31 cellular contexts compared by ENCODE assay signal in the genomic region with DNA sequence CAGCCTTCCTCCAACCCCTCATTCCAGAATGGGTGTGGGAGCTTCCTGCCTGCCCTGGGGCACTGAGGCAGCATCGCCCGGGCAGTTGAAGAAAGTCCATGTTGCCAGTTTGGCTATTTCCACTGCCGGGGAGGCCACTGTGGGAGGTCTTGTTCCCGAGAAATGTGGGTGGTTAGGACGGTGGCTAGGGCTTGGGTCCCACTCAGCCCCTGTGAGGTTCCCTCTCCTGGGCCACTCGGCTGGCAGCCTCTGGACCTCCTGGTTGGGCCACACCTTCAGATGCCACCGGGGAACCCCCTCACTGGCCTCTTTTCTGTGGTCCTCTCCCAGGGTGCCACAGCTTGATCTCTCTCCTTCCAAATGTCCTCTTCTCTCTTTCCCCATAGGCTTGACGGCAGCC.
"Had no signal": no experiment of that assay in that cellular context is flagged by ENCODE, and none has a peak within 500 bp of the region (broad histone marks: within the 10 kb centered on the region; RNA-seq: fewer than 3 reads in every experiment).

No MANE protein-coding gene starts in this region.

- H3K4me3 Mint-ChIP-seq: activated CD4-positive, alpha-beta memory T cell treated with anti-CD3 and anti-CD28 coated beads for 36 hours; activated T-helper 1 cell treated with anti-CD3 and anti-CD28 coated beads, Interleukin-12 subunit alpha, Interleukin-12 subunit beta, Interleukin-2, Interleukin-4 antibody, amounts not matched to agents 30 ng/mL and 10 ng/mL and 1 ng/mL, durations not matched to agents 14 hours and 24 hours and 36 hours; mesothelial cell of epicardium; naive B cell; nephron progenitor cell; stimulated activated effector memory CD8-positive, alpha-beta T cell treated with anti-CD3 and anti-CD28 coated beads, Interleukin-12 subunit alpha, Interleukin-12 subunit beta, amount 100 ng/mL, for 72 hours; stimulated activated naive CD8-positive, alpha-beta T cell treated with anti-CD3 and anti-CD28 coated beads, Interleukin-15, amount 100 ng/mL, for 72 hours; T-helper 1 cell treated with Interleukin-12 subunit alpha and Interleukin-12 subunit beta and Interleukin-4 antibody, amounts not matched to agents 30 μg/mL and 1 μg/mL, for 36 hours had no signal

- H3K4me3 ChIP-seq: colonic mucosa, gastrocnemius medialis, left lung, lung, ovary, right lobe of liver, skin epidermis had no signal

- DNase-seq: activated CD4-positive, alpha-beta memory T cell treated with anti-CD3 and anti-CD28 coated beads for 36 hours; activated CD4-positive, alpha-beta T cell treated with anti-CD3 and anti-CD28 coated beads for 48 hours; activated CD8-positive, alpha-beta memory T cell treated with anti-CD3 and anti-CD28 coated beads, Interleukin-2, amount 50 U/mL, for 4 hours; activated gamma-delta T cell treated with Interleukin-2 at 50 U/mL for 16 hours; activated naive CD4-positive, alpha-beta T cell treated with anti-CD3 and anti-CD28 coated beads, Interleukin-2, amount 50 U/mL, for 16 hours; activated T-cell treated with anti-CD3 and anti-CD28 coated beads, Interleukin-2, amount 50 U/mL, for 1 hour; amniotic stem cell; effector CD8-positive, alpha-beta T cell; erythroblast; gastrocnemius medialis; hippocampal formation; left lung; naive B cell; nephron progenitor cell; stimulated activated CD4-positive, alpha-beta T cell treated with anti-CD3 and anti-CD28 coated beads, Interleukin-4, amount 100 ng/mL, for 24 hours; stimulated activated naive CD8-positive, alpha-beta T cell treated with anti-CD3 and anti-CD28 coated beads, Interleukin-15, amount 100 ng/mL, for 72 hours; SW 1271; T-helper 9 cell; WERI-Rb-1 had no signal

- H3K36me3 Mint-ChIP-seq: mesothelial cell of epicardium, naive B cell had no signal

- H3K9me3 Mint-ChIP-seq: activated CD4-positive, alpha-beta memory T cell treated with anti-CD3 and anti-CD28 coated beads for 36 hours; activated T-helper 1 cell treated with anti-CD3 and anti-CD28 coated beads, Interleukin-12 subunit alpha, Interleukin-12 subunit beta, Interleukin-2, Interleukin-4 antibody, amounts not matched to agents 30 ng/mL and 10 ng/mL and 1 ng/mL, durations not matched to agents 14 hours and 24 hours and 36 hours; mesothelial cell of epicardium; naive B cell; nephron progenitor cell; stimulated activated effector memory CD8-positive, alpha-beta T cell treated with anti-CD3 and anti-CD28 coated beads, Interleukin-12 subunit alpha, Interleukin-12 subunit beta, amount 100 ng/mL, for 72 hours; stimulated activated naive CD8-positive, alpha-beta T cell treated with anti-CD3 and anti-CD28 coated beads, Interleukin-15, amount 100 ng/mL, for 72 hours; T-helper 1 cell treated with Interleukin-12 subunit alpha and Interleukin-12 subunit beta and Interleukin-4 antibody, amounts not matched to agents 30 μg/mL and 1 μg/mL, for 36 hours had no signal

- H3K27me3 Mint-ChIP-seq: activated CD4-positive, alpha-beta memory T cell treated with anti-CD3 and anti-CD28 coated beads for 36 hours; naive B cell; stimulated activated naive CD8-positive, alpha-beta T cell treated with anti-CD3 and anti-CD28 coated beads, Interleukin-15, amount 100 ng/mL, for 72 hours had no signal

- H3K27ac ChIP-seq: colonic mucosa, gastrocnemius medialis, left lung, neutrophil, ovary, right lobe of liver, skin epidermis, WERI-Rb-1 had no signal

- ATAC-seq: activated CD4-positive, CD25-positive, alpha-beta regulatory T cell treated with anti-CD3 and anti-CD28 coated beads, Interleukin-2, amount 50 U/mL, for 24 hours; gastrocnemius medialis; stimulated activated effector memory CD8-positive, alpha-beta T cell treated with anti-CD3 and anti-CD28 coated beads, Interleukin-12 subunit alpha, Interleukin-12 subunit beta, amount 100 ng/mL, for 72 hours; stimulated activated naive CD8-positive, alpha-beta T cell treated with anti-CD3 and anti-CD28 coated beads, Interleukin-15, amount 100 ng/mL, for 72 hours had no signal

- H3K27me3 ChIP-seq: colonic mucosa, gastrocnemius medialis, left lung, ovary, right lobe of liver had no signal

- H3K27ac Mint-ChIP-seq: activated CD4-positive, alpha-beta memory T cell treated with anti-CD3 and anti-CD28 coated beads for 36 hours; activated T-helper 1 cell treated with anti-CD3 and anti-CD28 coated beads, Interleukin-12 subunit alpha, Interleukin-12 subunit beta, Interleukin-2, Interleukin-4 antibody, amounts not matched to agents 30 ng/mL and 10 ng/mL and 1 ng/mL, durations not matched to agents 14 hours and 24 hours and 36 hours; mesothelial cell of epicardium; nephron progenitor cell; progenitor cell of endocrine pancreas; stimulated activated effector memory CD8-positive, alpha-beta T cell treated with anti-CD3 and anti-CD28 coated beads, Interleukin-12 subunit alpha, Interleukin-12 subunit beta, amount 100 ng/mL, for 72 hours; stimulated activated naive CD8-positive, alpha-beta T cell treated with anti-CD3 and anti-CD28 coated beads, Interleukin-15, amount 100 ng/mL, for 72 hours; T-helper 1 cell treated with Interleukin-12 subunit alpha and Interleukin-12 subunit beta and Interleukin-4 antibody, amounts not matched to agents 30 μg/mL and 1 μg/mL, for 36 hours had no signal

- H3K4me1 Mint-ChIP-seq: stimulated activated effector memory CD8-positive, alpha-beta T cell treated with anti-CD3 and anti-CD28 coated beads, Interleukin-12 subunit alpha, Interleukin-12 subunit beta, amount 100 ng/mL, for 72 hours had no signal

- H3K9me3 ChIP-seq: colonic mucosa, gastrocnemius medialis, left lung, neutrophil, ovary, right lobe of liver had no signal

- H3K4me1 ChIP-seq: gastrocnemius medialis had no signal

- H3K36me3 ChIP-seq: colonic mucosa, gastrocnemius medialis, left lung, neutrophil, ovary, right lobe of liver, WERI-Rb-1 had no signal
